In the genomic region with DNA sequence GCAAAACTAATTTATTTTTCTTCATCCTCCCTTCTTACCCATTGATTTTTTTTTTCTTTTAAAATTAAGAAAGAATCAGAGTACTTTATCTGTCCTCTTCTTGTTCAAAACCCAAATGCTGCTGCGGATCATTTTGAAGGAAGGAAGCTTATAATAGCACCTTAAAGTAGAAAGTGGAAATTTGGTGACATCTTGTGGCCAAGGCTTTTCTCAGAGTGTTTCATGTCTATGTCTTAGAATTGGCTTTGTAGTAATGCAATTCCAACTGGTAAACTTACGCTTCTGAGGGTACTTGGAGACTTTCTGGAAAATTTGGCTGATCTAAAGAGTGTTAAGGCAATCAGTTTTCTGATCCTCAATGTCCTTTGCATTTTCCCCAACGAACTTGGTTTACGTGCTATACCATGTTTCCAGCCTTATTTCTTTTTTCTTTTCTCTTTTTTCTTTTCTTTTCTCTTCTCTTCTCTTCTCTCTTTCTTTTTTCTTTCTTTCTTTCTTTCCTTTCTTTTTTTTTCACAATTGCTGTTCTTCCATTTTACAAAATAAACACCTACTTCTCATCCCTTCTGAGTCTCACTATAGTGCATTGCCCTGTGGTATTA, we compare ENCODE assay signal across 9 cellular contexts. TPM values are rescaled to one million over a fixed set of nuclear protein-coding genes. Genes with fewer than 3 reads are reported as not detected.
DNase-seq lines count a peak whose midpoint lies in the region; ATAC-seq, FAIRE-seq and TF ChIP-seq lines count a peak whose summit lies in the region.
"Had no signal": no experiment of that assay in that cellular context is flagged by ENCODE, and none has a peak within 500 bp of the region (broad histone marks: within the 10 kb centered on the region; RNA-seq: fewer than 3 reads in every experiment).

No MANE protein-coding gene starts in this region.

- H3K36me3 ChIP-seq in GM12878 (ENCODE audit: control insufficient read depth in 2 of 2, insufficient read depth in 2 of 2, low read length in 1 of 2) (no peaks in the 10 kb centered on the region), transverse colon (no peaks in the 10 kb centered on the region)
- H3K36me3 ChIP-seq: neutrophil had no signal

- TF ChIP-seq EP300 in GM12878 (IDR thresholded peaks at IDR 0.05; ENCODE audit: borderline replicate concordance in 1 of 2, control insufficient read depth in 1 of 2, low read depth in 2 of 2, low read length in 2 of 2) = no peak
- TF ChIP-seq EP300 in transverse colon (IDR thresholded peaks at IDR 0.05; ENCODE audit: low read depth) = no peak

- H3K9me3 ChIP-seq in H9 (ENCODE audit: control insufficient read depth, low read depth, low read length) = no peaks in the 10 kb centered on the region
- H3K9me3 ChIP-seq in GM12878 (replicated peaks; ENCODE audit: control insufficient read depth, insufficient read depth, low read length) = no peaks in the 10 kb centered on the region
- H3K9me3 ChIP-seq in transverse colon = no peaks in the 10 kb centered on the region
- H3K9me3 ChIP-seq: neutrophil had no signal

- H3K4me1 ChIP-seq in H9 (ENCODE audit: insufficient read depth, low read length) = no peaks in the 10 kb centered on the region
- no peaks in the 10 kb centered on the region for H3K4me1 ChIP-seq in GM12878 (ENCODE audit: control insufficient read depth, insufficient read depth, low read length)
- no peaks in the 10 kb centered on the region for H3K4me1 ChIP-seq in transverse colon

- H2AFZ ChIP-seq in H9 (ENCODE audit: low read length) = no peak overlapping the region
- no peak overlapping the region for H2AFZ ChIP-seq in GM12878 (ENCODE audit: control insufficient read depth, low read depth, low read length)

- H3K4me1 Mint-ChIP-seq in H9 (no peaks in the 10 kb centered on the region), nephron (no peaks in the 10 kb centered on the region)

- POLR2A ChIA-PET in GM12878 (lab: Charles Lee) = no interaction called here

- DNase-seq in AG09309 (ENCODE audit: low read depth) (peak; percentile 29), GM04504 (ENCODE audit: low read depth) (peak; percentile 6), H9 (no peak), M059J (ENCODE audit: low read depth) (peak; percentile 39), GM12878 (ENCODE audit: low read depth, low spot score) (peak; percentile 27), NCI-H1436 treated with DMSO at 0.1 percent for 48 hours (lab: John Stamatoyannopoulos, UW) (no peak), transverse colon (no peak)

- H3K79me2 ChIP-seq in H9 (ENCODE audit: insufficient read depth, low read length) (no peaks in the 10 kb centered on the region), GM12878 (ENCODE audit: control insufficient read depth, insufficient read depth, low read length) (no peaks in the 10 kb centered on the region)

- H3K27ac Mint-ChIP-seq in H9 (no peak overlapping the region), nephron (no peak overlapping the region)

- H3K9ac ChIP-seq in H9 (ENCODE audit: extremely low read depth, insufficient read length, low read length) = no peak overlapping the region
- no peak overlapping the region for H3K9ac ChIP-seq in GM12878 (ENCODE audit: control insufficient read depth, insufficient read depth, low read length)

- no peak overlapping the region for H3K23ac ChIP-seq in H9 (ENCODE audit: insufficient read length, low read depth, low read length)

- H3K27me3 Mint-ChIP-seq in H9 (ENCODE audit: low read depth) (no peaks in the 10 kb centered on the region; the same call in 1 of the 2 replicates), nephron (ENCODE audit: low read depth) (no peaks in the 10 kb centered on the region)

- no peak overlapping the region for H2BK5ac ChIP-seq in H9 (ENCODE audit: insufficient read length, low read length)

- H2BK15ac ChIP-seq in H9 (ENCODE audit: low read depth, low read length) = no peak overlapping the region

- peak; percentile 56 for TF ChIP-seq CTCF in AG09309 (IDR thresholded peaks at IDR 0.05; ENCODE audit: control insufficient read depth, insufficient read depth, low read depth, low read length, missing control alignments)
- peak; percentile 61 for TF ChIP-seq CTCF in H9 (conservative IDR thresholded peaks at IDR 0.05)
- TF ChIP-seq CTCF in GM12878 (IDR thresholded peaks at IDR 0.05 in 2 of 3, conservative IDR thresholded peaks at IDR 0.05 in 1 of 3; ENCODE audit: control insufficient read depth in 2 of 3, extremely low read depth in 1 of 3, insufficient read depth in 1 of 3, low read depth in 3 of 3, low read length in 3 of 3) = peak; percentile 58 to 69 (median 64)
- peak in 2 of 3 experiments; percentile 38 to 50 for TF ChIP-seq CTCF in nephron (IDR thresholded peaks at IDR 0.05; ENCODE audit: unreplicated experiment in 3 of 3)
- TF ChIP-seq CTCF in transverse colon (IDR thresholded peaks at IDR 0.05) = no peak

- peaks cover 27 to 32% of the 10 kb centered on the region in 2 experiments for H3K9me3 Mint-ChIP-seq in H9
- peaks cover 9% of the 10 kb centered on the region for H3K9me3 Mint-ChIP-seq in nephron

- no peaks in the 10 kb centered on the region for H3K79me1 ChIP-seq in H9 (ENCODE audit: insufficient read depth, low read depth, low read length, poor library complexity, severe bottlenecking)

- ATAC-seq in GM12878 = peak; percentile 89

- no peak overlapping the region for H3K18ac ChIP-seq in H9 (ENCODE audit: insufficient read length, low read depth, low read length)

- H2BK120ac ChIP-seq in H9 (ENCODE audit: low read depth, low read length, poor library complexity, severe bottlenecking) = no peak overlapping the region

- no peak overlapping the region for H3K4me3 ChIP-seq in AG09309 (ENCODE audit: control insufficient read depth, low read depth, low read length)
- no peak overlapping the region for H3K4me3 ChIP-seq in GM12878
- no peak overlapping the region for H3K4me3 ChIP-seq in transverse colon

- intact Hi-C loops in GM12878 (cut with micrococcal nuclease; ENCODE audit: unreplicated experiment) = loop anchor here (2.0 to 5.0 kb wide), 5 partner anchors 68 to 882 kb away; no protein-coding TSS in a partner anchor
- intact Hi-C loops in transverse colon (cut with DNase I; ENCODE audit: low total_unique reads) = no loop called here

- H2BK20ac ChIP-seq in H9 (ENCODE audit: low read depth, low read length, poor library complexity, severe bottlenecking) = no peak overlapping the region

- H4K20me1 ChIP-seq in H9 (ENCODE audit: control insufficient read depth, insufficient read depth, insufficient read length) (no peaks in the 10 kb centered on the region), GM12878 (ENCODE audit: control insufficient read depth, insufficient read depth) (no peaks in the 10 kb centered on the region)

- no peak overlapping the region for H3K4ac ChIP-seq in H9 (ENCODE audit: low read depth, low read length)

- no peak overlapping the region for H3K27ac ChIP-seq in H9 (ENCODE audit: insufficient read length, low read depth, low read length)
- H3K27ac ChIP-seq in GM12878 (ENCODE audit: control insufficient read depth, insufficient read depth) = no peak overlapping the region
- no peak overlapping the region for H3K27ac ChIP-seq in transverse colon
- H3K27ac ChIP-seq: neutrophil had no signal

- no peaks in the 10 kb centered on the region for H3K23me2 ChIP-seq in H9 (ENCODE audit: insufficient read length, low read depth, low read length, poor library complexity, severe bottlenecking)

- no peak overlapping the region for H4K8ac ChIP-seq in H9 (replicated peaks; ENCODE audit: insufficient read length, low read depth, low read length)

- H3K27me3 ChIP-seq in H9 (ENCODE audit: insufficient read depth, low read length) = no peaks in the 10 kb centered on the region
- H3K27me3 ChIP-seq in GM12878 (replicated peaks in 1 of 2; ENCODE audit: control insufficient read depth in 2 of 2, insufficient read depth in 2 of 2, low read length in 1 of 2) = no peaks in the 10 kb centered on the region; a peak in 1 of 4 replicates
- no peaks in the 10 kb centered on the region for H3K27me3 ChIP-seq in transverse colon
- H3K27me3 ChIP-seq: neutrophil had no signal

- H3K14ac ChIP-seq in H9 (ENCODE audit: insufficient read depth, low read length) = no peak overlapping the region

- RAD21 ChIA-PET in GM12878 (lab: Charles Lee; ENCODE audit: unreplicated experiment) = interaction anchor here (0.8 to 1.5 kb wide), 7 partner anchors 67 to 882 kb away, joined by 3 to 8 read pairs (median 3); no protein-coding TSS in a partner anchor

- in situ Hi-C loops in GM12878 (cut with MboI) = no loop called here
- in situ Hi-C loops in transverse colon (cut with MboI; ENCODE audit: low pct_ligation_motif_present in 1 of 4, low pct_unique_long_range_greater_than_20kb in 1 of 4, low sequenced_read_pairs in 3 of 4) = no loop called here

- no peak overlapping the region for H3K4me2 ChIP-seq in H9 (ENCODE audit: insufficient read depth, insufficient read length, low read length)
- no peak overlapping the region for H3K4me2 ChIP-seq in GM12878 (ENCODE audit: control insufficient read depth, insufficient read depth)

- TF ChIP-seq RAD21 in GM12878 (IDR thresholded peaks at IDR 0.05; ENCODE audit: insufficient read depth, low read depth, low read length) = peak; percentile 84

- H2AK5ac ChIP-seq in H9 (ENCODE audit: insufficient read length, low read length) = no peak overlapping the region

- no peak overlapping the region for H2BK12ac ChIP-seq in H9 (ENCODE audit: insufficient read length, low read depth, low read length)

- no TSS peak for BruUV-seq in GM12878 (replicated peaks; lab: Mats Ljungman, UMichigan)

- no peak overlapping the region for H3T11ph ChIP-seq in H9 (ENCODE audit: low read length)

- TF ChIP-seq POLR2A in GM12878 (IDR thresholded peaks at IDR 0.05; ENCODE audit: low read depth, low read length) (no peak), transverse colon (IDR thresholded peaks at IDR 0.05) (no peak)

- H4K91ac ChIP-seq in H9 (ENCODE audit: insufficient read length, low read depth, low read length) = no peak overlapping the region

- peak; percentile 94 for FAIRE-seq in GM12878 (lab: Jason Lieb, UNC)

- H4K5ac ChIP-seq in H9 (ENCODE audit: insufficient read length, low read depth, low read length) = no peak overlapping the region

- H3K36me3 Mint-ChIP-seq in H9 (ENCODE audit: insufficient read depth in 1 of 3, low read depth in 3 of 3) (peaks cover 14 to 34% (median 19%) of the 10 kb centered on the region in 3 experiments; a peak in 6 of 7 replicates), nephron (ENCODE audit: low read depth) (no peaks in the 10 kb centered on the region)

- no CpG with 5 or more reads among the region's 4 CpGs for WGBS in H9 (ENCODE audit: extremely low coverage, insufficient read length, low lambda C conversion rate)
- 35% methylated on average over 4 of the region's 4 CpGs for WGBS in GM12878 (ENCODE audit: insufficient coverage, insufficient replicate concordance, low lambda C conversion rate, missing lambda C conversion rate)
- 64 to 74% methylated on average over 4 of the region's 4 CpGs for WGBS in transverse colon (ENCODE audit: low coverage in 1 of 2), 2 donors

- SMC1A ChIA-PET in GM12878 (lab: Charles Lee; ENCODE audit: uncharacterized antibody, unreplicated experiment) = interaction anchor here (0.9 to 1.4 kb wide), 8 partner anchors 29 to 882 kb away, joined by 3 to 5 read pairs (median 4); a partner anchor contains a TSS

- H3K4me3 Mint-ChIP-seq in H9 = no peak overlapping the region
- H3K4me3 Mint-ChIP-seq in nephron = no peak overlapping the region

- H3K56ac ChIP-seq in H9 (ENCODE audit: insufficient read length, low read depth, low read length) = no peak overlapping the region

- CTCF ChIA-PET in GM12878 (lab: Yijun Ruan, JAX) = interaction anchor here (0.6 to 1.5 kb wide), 13 partner anchors 10 to 921 kb away, joined by 3 to 12 read pairs (median 3); no protein-coding TSS in a partner anchor

RNA-seq across cellular contexts. Expression of a gene that starts 30.7 kb away (rescaled TPM):
- 36.6 and 39.2 TPM in 2 replicates for total RNA-seq in H9 (2021)
- total RNA-seq in M059J (2014; rRNA removed; shearing (Covaris generic)) = 15.2 and 21.1 TPM in 2 replicates
- total RNA-seq in GM12878 (2013; cell fraction: nucleolus; rRNA removed) = 70.7 and 75.0 TPM in 2 replicates
- 31.5 and 40.0 TPM in 2 replicates for total RNA-seq in GM12878 (2014; rRNA removed)
- total RNA-seq in GM12878 (2014; rRNA removed; fragmentation: Illumina TruSeq; extraction: Trizol) = 47.9 and 48.6 TPM in 2 replicates
- 28.3 and 29.7 TPM in 2 replicates for total RNA-seq in GM12878 (2021)
- polyA plus RNA-seq in GM12878 (2011; ENCODE audit: low read depth) = 11.1 TPM
- 31.4 and 52.9 TPM in 2 replicates for polyA plus RNA-seq in GM12878 (2011; rRNA removed)
- polyA plus RNA-seq in GM12878 (2011; cell fraction: cytosol; rRNA removed) = 14.9 and 15.0 TPM in 2 replicates
- polyA plus RNA-seq in GM12878 (2011; cell fraction: nucleus; rRNA removed) = 10.8 and 12.2 TPM in 2 replicates
- polyA plus RNA-seq in GM12878 (2012) = 16.9 and 22.7 TPM in 2 replicates
- 39.9 and 47.3 TPM in 2 replicates for polyA plus RNA-seq in GM12878 (2014; fragmentation: Illumina TruSeq; extraction: Trizol)
- polyA plus RNA-seq in GM12878 (2014; fragmentation: Nextera tagmentation; extraction: Ambion mirVana) = 10 to 100 TPM; 29.1 to 37.7 TPM
- polyA plus RNA-seq in GM12878 (2014; rRNA removed) = 20.9 and 23.0 TPM in 2 replicates
- 10 to 100 TPM; 28.5 to 33.8 TPM for polyA plus RNA-seq in GM12878 (2016; fragmentation: Nextera tagmentation; extraction: Ambion mirVana)
- polyA minus RNA-seq in GM12878 (2011; rRNA and poly(A)+ RNA removed) = 35.7 and 42.2 TPM in 2 replicates
- 18.3 and 19.3 TPM in 2 replicates for polyA minus RNA-seq in GM12878 (2011; cell fraction: cytosol; rRNA and poly(A)+ RNA removed)
- 19.7 and 25.4 TPM in 2 replicates for polyA minus RNA-seq in GM12878 (2011; cell fraction: nucleus; rRNA and poly(A)+ RNA removed)
- 10 to 100 TPM; 11.9 to 24.1 (median 18.3) TPM for total RNA-seq in transverse colon

Comparison
In these comparisons a context has a peak if more than half of its experiments do, and no peak if none do; other contexts are left out.
1. DNase-seq: peak in AG09309 (single experiment), GM04504 (single experiment), M059J (single experiment) and GM12878 (single experiment); none in H9 (single experiment), NCI-H1436 treated with DMSO at 0.1 percent for 48 hours (single experiment) and transverse colon (single experiment).
2. CTCF ChIP-seq: peak in AG09309 (single experiment), H9 (single experiment), GM12878 (3 of 3) and nephron (2 of 3); none in transverse colon (0 of 5).